28 cellular contexts compared by ENCODE assay signal in genomic region chr16:3762080-3762750, GRCh38. TPM values are rescaled to one million over a fixed set of nuclear protein-coding genes. Genes with fewer than 3 reads are reported as not detected.
A peak's percentile ranks its signal among the peaks of the same experiment; 100 is the strongest.
DNase-seq lines count a peak whose midpoint lies in the region; ATAC-seq and TF ChIP-seq lines count a peak whose summit lies in the region.
"Had no signal": no experiment of that assay in that cellular context is flagged by ENCODE, and none has a peak within 500 bp of the region (broad histone marks: within the 10 kb centered on the region; RNA-seq: fewer than 3 reads in every experiment).

No MANE protein-coding gene starts in this region.

- H3K9ac ChIP-seq in SK-N-SH = no peak overlapping the region

- no peaks in the 10 kb centered on the region for H3K27me3 ChIP-seq in SK-N-SH (ENCODE audit: insufficient read depth)

- no peak for TF ChIP-seq RAD21 in SK-N-SH (IDR thresholded peaks at IDR 0.05; ENCODE audit: low read length)

- no peak overlapping the region for H2AFZ ChIP-seq in SK-N-SH (ENCODE audit: low read depth)
- H2AFZ ChIP-seq: GM23338 had no signal

- no peak overlapping the region for H3K4me2 ChIP-seq in SK-N-SH
- H3K4me2 ChIP-seq: GM23338 had no signal

- H3K27me3 Mint-ChIP-seq in mesothelial cell of epicardium (ENCODE audit: low read depth) = no peaks in the 10 kb centered on the region
- H3K27me3 Mint-ChIP-seq: B cell; CD8-positive, alpha-beta memory T cell had no signal

- no peaks in the 10 kb centered on the region for H3K4me1 Mint-ChIP-seq in mesothelial cell of epicardium
- H3K4me1 Mint-ChIP-seq: GM23338 had no signal

- CTCF ChIA-PET in SK-N-SH (lab: Yijun Ruan, JAX) = no interaction called here

- no peak overlapping the region for H3K27ac ChIP-seq in SK-N-SH (ENCODE audit: low read depth in 2 of 2, low read length in 1 of 2)
- H3K27ac ChIP-seq in cingulate gyrus (ENCODE audit: low read depth, low read length) = peak overlapping the region; percentile 70
- H3K27ac ChIP-seq: 22Rv1 had no signal

- WGBS in SK-N-SH (ENCODE audit: low lambda C conversion rate) = 93% methylated on average over 25 of the region's 25 CpGs

- ATAC-seq in SK-N-SH treated with all-trans-retinoic acid at 6 μM for 48 hours (no peak), GM18520 (IDR thresholded peaks at IDR 0.05; ENCODE audit: unreplicated experiment) (no peak), HG02678 (IDR thresholded peaks at IDR 0.05; ENCODE audit: unreplicated experiment) (no peak)
- ATAC-seq: GM12878, GM23338 had no signal

- H3K9me2 ChIP-seq in SK-N-SH = no peaks in the 10 kb centered on the region

- peaks cover 29% of the 10 kb centered on the region; the same call in 1 of the 2 replicates for H3K79me2 ChIP-seq in SK-N-SH (ENCODE audit: insufficient read depth)

- POLR2A ChIA-PET in SK-N-SH (lab: Yijun Ruan, JAX) = no interaction called here

- H3F3A ChIP-seq in SK-N-SH (replicated peaks; ENCODE audit: insufficient read depth) = no peaks in the 10 kb centered on the region

- H3K4me3 Mint-ChIP-seq in mesothelial cell of epicardium = no peak overlapping the region
- H3K4me3 Mint-ChIP-seq: B cell, CD14-positive monocyte, GM23338, HFFc6 had no signal

- DNase-seq in SK-N-SH (peak; percentile 39), mesothelial cell of epicardium (ENCODE audit: low spot score in 2 of 2, unreplicated experiment in 2 of 2) (no peak), retina (peak; percentile 87), NCI-H526 (lab: John Stamatoyannopoulos, UW) (no peak)
- DNase-seq: CD8-positive, alpha-beta memory T cell; DMS 273 treated with DMSO at 0.1 percent for 48 hours; DMS79; EL; GDM1; HFFc6; NCI-H1048; NCI-H1417; NCI-H1694; NCI-H2029 treated with DMSO at 0.1 percent for 48 hours; NCI-H446 treated with DMSO at 0.1 percent for 48 hours; NCI-H526 treated with DMSO at 0.1 percent for 48 hours; RPMI8226; SHP77 had no signal

- peaks cover 26 to 52% of the 10 kb centered on the region in 2 experiments for H3K36me3 ChIP-seq in SK-N-SH (replicated peaks in 1 of 2; ENCODE audit: control insufficient read depth in 1 of 2, insufficient read depth in 2 of 2, low read length in 1 of 2)

- TF ChIP-seq EP300 in SK-N-SH (IDR thresholded peaks at IDR 0.05; ENCODE audit: borderline replicate concordance in 1 of 2, low read depth in 1 of 2, low read length in 1 of 2) = no peak

- no peaks in the 10 kb centered on the region for H3K9me3 ChIP-seq in SK-N-SH
- H3K9me3 ChIP-seq: HAP-1 had no signal

- no peak for TF ChIP-seq CTCF in SK-N-SH (IDR thresholded peaks at IDR 0.05)
- TF ChIP-seq CTCF in mesothelial cell of epicardium (IDR thresholded peaks at IDR 0.05; ENCODE audit: unreplicated experiment) = no peak

- peaks cover 37% of the 10 kb centered on the region for H3K36me3 Mint-ChIP-seq in mesothelial cell of epicardium

- no peak overlapping the region for H3K4me3 ChIP-seq in SK-N-SH (ENCODE audit: low read depth in 2 of 2, low read length in 1 of 2)
- H3K4me3 ChIP-seq: GM12878, GM23338, HAP-1 had no signal

- H3K27ac Mint-ChIP-seq in mesothelial cell of epicardium = peak overlapping the region; percentile 25
- H3K27ac Mint-ChIP-seq: B cell, GM23338, HFFc6 had no signal

- H4K20me1 ChIP-seq in SK-N-SH (ENCODE audit: insufficient read depth) = peaks cover 10% of the 10 kb centered on the region

- peaks cover 0 to 9% of the 10 kb centered on the region in 2 experiments; a peak in 1 of 4 replicates for H3K4me1 ChIP-seq in SK-N-SH (ENCODE audit: control insufficient read depth in 1 of 2, insufficient read depth in 2 of 2, low read depth in 1 of 2, low read length in 1 of 2)

- H3K9me3 Mint-ChIP-seq in mesothelial cell of epicardium = no peaks in the 10 kb centered on the region
- H3K9me3 Mint-ChIP-seq: CD8-positive, alpha-beta memory T cell; GM23338; HFFc6 had no signal

TF ChIP-seq in SK-N-SH, 30 proteins besides CTCF, POLR2A, EP300 and RAD21 (continues in another document):
- no peak for TF ChIP-seq RCOR1 (IDR thresholded peaks at IDR 0.05; ENCODE audit: low read length)
- TF ChIP-seq MEF2A (IDR thresholded peaks at IDR 0.05; ENCODE audit: borderline replicate concordance, low read depth) = no peak
- no peak for TF ChIP-seq ELF1 (IDR thresholded peaks at IDR 0.05)
- TF ChIP-seq FOXJ3 (CRISPR knock-in tag; IDR thresholded peaks at IDR 0.05) = no peak
- TF ChIP-seq PBX3 (IDR thresholded peaks at IDR 0.05) = no peak
- TF ChIP-seq FOXM1 (IDR thresholded peaks at IDR 0.05; ENCODE audit: low read depth) = no peak
- TF ChIP-seq USF1 (IDR thresholded peaks at IDR 0.05; ENCODE audit: borderline replicate concordance, low read depth) = no peak
- no peak for TF ChIP-seq NFIC (IDR thresholded peaks at IDR 0.05; ENCODE audit: borderline replicate concordance)
- no peak for TF ChIP-seq IRF3 (IDR thresholded peaks at IDR 0.05; ENCODE audit: low read depth, low read length)
- TF ChIP-seq SIN3A (IDR thresholded peaks at IDR 0.05; ENCODE audit: borderline replicate concordance, low read depth, low read length) = no peak
- TF ChIP-seq CHD2 (IDR thresholded peaks at IDR 0.05; ENCODE audit: low read length, partially characterized antibody) = no peak

TF ChIP-seq in SK-N-SH treated with all-trans-retinoic acid at 6 μM for 48 hours, 23 proteins besides CTCF, POLR2A, EP300 and RAD21:
- TF ChIP-seq ARNTL (CRISPR knock-in tag; IDR thresholded peaks at IDR 0.05; ENCODE audit: borderline replicate concordance, low read depth) = no peak
- no peak for TF ChIP-seq ESRRG (CRISPR knock-in tag; IDR thresholded peaks at IDR 0.05)
- no peak for TF ChIP-seq ZNF70 (CRISPR knock-in tag; IDR thresholded peaks at IDR 0.05)
- TF ChIP-seq GLIS3 (CRISPR knock-in tag; IDR thresholded peaks at IDR 0.05) = no peak
- no peak for TF ChIP-seq CREB5 (CRISPR knock-in tag; IDR thresholded peaks at IDR 0.05; ENCODE audit: low read depth)
- no peak for TF ChIP-seq OSR1 (CRISPR knock-in tag; IDR thresholded peaks at IDR 0.05)
- no peak for TF ChIP-seq ZNF565 (CRISPR knock-in tag; conservative IDR thresholded peaks at IDR 0.05; ENCODE audit: low read depth)

RNA-seq across cellular contexts. Expression of gene TRAP1, which starts 44.9 kb away (rescaled TPM):
- 129 and 133 TPM in 2 replicates for polyA plus RNA-seq in SK-N-SH (2012; rRNA removed)
- polyA plus RNA-seq in SK-N-SH (2012; cell fraction: cytosol; rRNA removed) = 75.4 and 83.3 TPM in 2 replicates
- 335 and 567 TPM in 2 replicates for polyA plus RNA-seq in SK-N-SH (2012; cell fraction: nucleus; rRNA removed)
- 141 to 149 TPM (median 142 TPM) in 3 replicates for total RNA-seq in mesothelial cell of epicardium

Comparison
In these comparisons a context has a peak if more than half of its experiments do, and no peak if none do; other contexts are left out.
1. DNase-seq: peak in SK-N-SH (single experiment) and retina (single experiment); none in mesothelial cell of epicardium (0 of 2) and NCI-H526 (0 of 2).